In the genomic region with DNA sequence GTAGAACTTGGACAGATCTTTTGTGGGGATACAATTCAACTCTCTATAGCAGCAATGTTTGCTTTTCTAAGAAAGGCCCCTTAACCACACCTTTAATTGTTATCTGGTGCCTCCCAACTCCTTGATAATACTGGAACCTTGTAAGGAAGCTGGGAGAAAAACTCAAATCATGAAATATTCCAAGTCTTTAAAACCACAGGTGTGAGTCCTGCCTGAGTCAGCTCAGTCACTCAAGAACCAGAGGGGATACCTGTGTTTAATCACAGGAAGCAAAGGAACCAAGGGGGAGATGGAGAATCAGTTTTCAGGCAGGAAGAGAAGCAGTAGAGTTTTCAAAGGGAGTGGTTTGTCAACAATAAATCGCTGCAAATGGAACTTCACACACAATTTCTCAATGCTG, we compare ENCODE assay signal across 15 cellular contexts.
DNase-seq lines count a peak whose midpoint lies in the region; ATAC-seq and TF ChIP-seq lines count a peak whose summit lies in the region.
"Had no signal": no experiment of that assay in that cellular context is flagged by ENCODE, and none has a peak within 500 bp of the region (broad histone marks: within the 10 kb centered on the region; RNA-seq: fewer than 3 reads in every experiment).

No MANE protein-coding gene starts in this region.

- no peaks in the 10 kb centered on the region for H3K36me3 ChIP-seq in Loucy (ENCODE audit: insufficient read depth, low read length)
- peaks cover 0 to 34% (median 26%) of the 10 kb centered on the region in 3 donors for H3K36me3 ChIP-seq in tibial artery

- H3K4me3 ChIP-seq in Loucy (ENCODE audit: low read length, poor library complexity, severe bottlenecking) (no peak overlapping the region), tibial artery (no peak overlapping the region)

- no peak overlapping the region for H3K4me3 Mint-ChIP-seq in progenitor cell of endocrine pancreas (ENCODE audit: low read depth)
- H3K4me3 Mint-ChIP-seq: CD4-positive, CD25-positive, alpha-beta regulatory T cell; HFFc6 had no signal

- intact Hi-C loops in tibial artery (cut with DNase I; ENCODE audit: low total_unique reads) = no loop called here

- DNase-seq in SW480 (ENCODE audit: low spot score) = peak; percentile 39
- DNase-seq in foreskin keratinocyte = peak; percentile 90 to 93
- DNase-seq in progenitor cell of endocrine pancreas (ENCODE audit: low spot score, unreplicated experiment) = no peak
- DNase-seq in globus pallidus (ENCODE audit: low spot score) = no peak
- DNase-seq in tibial artery = no peak
- DNase-seq: CD4-positive, CD25-positive, alpha-beta regulatory T cell; HFFc6; NCI-H1105 treated with DMSO at 0.1 percent for 48 hours; NCI-H1694 treated with DMSO at 0.1 percent for 48 hours; NCI-H446; SK-N-SH had no signal

- H3K4me1 ChIP-seq in Loucy (ENCODE audit: insufficient read depth, low read length, poor library complexity, severe bottlenecking) (peaks cover 20% of the 10 kb centered on the region), foreskin keratinocyte (peaks cover 31% of the 10 kb centered on the region), tibial artery (no peaks in the 10 kb centered on the region)

- H2AFZ ChIP-seq in Loucy (ENCODE audit: low read length) = no peak overlapping the region

- H3K27ac ChIP-seq in foreskin keratinocyte (peak overlapping the region; percentile 76), tibial artery (no peak overlapping the region)

- peaks cover 20% of the 10 kb centered on the region for H3K4me1 Mint-ChIP-seq in progenitor cell of endocrine pancreas (ENCODE audit: low read depth)

- H3K9me3 Mint-ChIP-seq in progenitor cell of endocrine pancreas (ENCODE audit: low read depth) = peaks cover 2% of the 10 kb centered on the region
- H3K9me3 Mint-ChIP-seq: HFFc6 had no signal

- H3K27ac Mint-ChIP-seq in progenitor cell of endocrine pancreas = peak overlapping the region; percentile 67
- H3K27ac Mint-ChIP-seq: HFFc6 had no signal

- no peaks in the 10 kb centered on the region for H3K9me3 ChIP-seq in Loucy (ENCODE audit: insufficient read depth, low read depth, low read length)
- no peaks in the 10 kb centered on the region for H3K9me3 ChIP-seq in tibial artery
- H3K9me3 ChIP-seq: SK-N-SH had no signal

- TF ChIP-seq CTCF in Loucy (conservative IDR thresholded peaks at IDR 0.05; ENCODE audit: low read length) (no peak), foreskin keratinocyte (conservative IDR thresholded peaks at IDR 0.05) (no peak), progenitor cell of endocrine pancreas (IDR thresholded peaks at IDR 0.05; ENCODE audit: unreplicated experiment) (no peak), tibial artery (IDR thresholded peaks at IDR 0.05) (no peak)

- no peaks in the 10 kb centered on the region for H4K20me1 ChIP-seq in Loucy (ENCODE audit: insufficient read depth, low read length, poor library complexity, severe bottlenecking)

- peak overlapping the region; percentile 9 for H3K4me2 ChIP-seq in Loucy (ENCODE audit: low read depth, low read length, poor library complexity, severe bottlenecking)
- H3K4me2 ChIP-seq: SK-N-SH had no signal

- no peaks in the 10 kb centered on the region for H3K27me3 Mint-ChIP-seq in progenitor cell of endocrine pancreas

- peak; percentile 70 for ATAC-seq in foreskin keratinocyte
- no peak for ATAC-seq in GM21390 (IDR thresholded peaks at IDR 0.05; ENCODE audit: unreplicated experiment)
- no peak for ATAC-seq in GM21723 (IDR thresholded peaks at IDR 0.05; ENCODE audit: unreplicated experiment)
- ATAC-seq: Right ventricle myocardium inferior had no signal

- no peaks in the 10 kb centered on the region for H3K9me2 ChIP-seq in Loucy (replicated peaks; ENCODE audit: low read depth, low read length)
- H3K9me2 ChIP-seq: SK-N-SH had no signal

- H3K79me2 ChIP-seq in Loucy (ENCODE audit: insufficient read depth, low read length) = no peaks in the 10 kb centered on the region

- no peaks in the 10 kb centered on the region for H3F3A ChIP-seq in Loucy (ENCODE audit: low read depth)

- H3K36me3 Mint-ChIP-seq in progenitor cell of endocrine pancreas (ENCODE audit: insufficient read depth) = no peaks in the 10 kb centered on the region

- no peak overlapping the region for H3K9ac ChIP-seq in Loucy (ENCODE audit: low read depth, low read length, poor library complexity, severe bottlenecking)
- H3K9ac ChIP-seq: SK-N-SH had no signal

- H3K27me3 ChIP-seq in Loucy (ENCODE audit: insufficient read depth, low read length, poor library complexity, severe bottlenecking) (no peaks in the 10 kb centered on the region), foreskin keratinocyte (no peaks in the 10 kb centered on the region), tibial artery (no peaks in the 10 kb centered on the region)

Comparison
In these comparisons a context has a peak if more than half of its experiments do, and no peak if none do; other contexts are left out.
1. DNase-seq: peak in SW480 (single experiment) and foreskin keratinocyte (2 of 2); none in progenitor cell of endocrine pancreas (single experiment), globus pallidus (single experiment) and tibial artery (0 of 2).